Comparison of ENCODE assay signal across 27 cellular contexts in genomic region chr18:72456802-72457201, GRCh38.
A peak's percentile ranks its signal among the peaks of the same experiment; 100 is the strongest.
DNase-seq lines count a peak whose midpoint lies in the region; ATAC-seq, FAIRE-seq and TF ChIP-seq lines count a peak whose summit lies in the region.
"Had no signal": no experiment of that assay in that cellular context is flagged by ENCODE, and none has a peak within 500 bp of the region (broad histone marks: within the 10 kb centered on the region; RNA-seq: fewer than 3 reads in every experiment).

No MANE protein-coding gene starts in this region.

- TF ChIP-seq CTCF in astrocyte (IDR thresholded peaks at IDR 0.05; ENCODE audit: insufficient read depth, low read depth, low read length) (no peak), fibroblast of mammary gland (conservative IDR thresholded peaks at IDR 0.05; ENCODE audit: control insufficient read depth, insufficient read depth, low read depth, low read length) (no peak), omental fat pad (IDR thresholded peaks at IDR 0.05) (no peak)

- no peaks in the 10 kb centered on the region for H3K36me3 Mint-ChIP-seq in astrocyte (ENCODE audit: low read depth, unreplicated experiment)
- H3K36me3 Mint-ChIP-seq: activated naive CD8-positive, alpha-beta T cell treated with anti-CD3 and anti-CD28 coated beads for 36 hours had no signal

- H3K4me2 ChIP-seq in astrocyte (ENCODE audit: low read length): peak overlapping the region; percentile 20
- H3K4me2 ChIP-seq: PC-9 had no signal

- H3K27me3 Mint-ChIP-seq in astrocyte (ENCODE audit: low read depth, unreplicated experiment): no peaks in the 10 kb centered on the region
- H3K27me3 Mint-ChIP-seq: activated naive CD8-positive, alpha-beta T cell treated with anti-CD3 and anti-CD28 coated beads for 36 hours; T-helper 17 cell had no signal

- ATAC-seq in omental fat pad (ENCODE audit: low FRiP score) (peak; percentile 65), HG03571 (IDR thresholded peaks at IDR 0.05; ENCODE audit: unreplicated experiment) (no peak), HG03521 (IDR thresholded peaks at IDR 0.05; ENCODE audit: unreplicated experiment) (no peak), GM19023 (IDR thresholded peaks at IDR 0.05; ENCODE audit: unreplicated experiment) (no peak)
- ATAC-seq: T-helper 17 cell had no signal

- H2AFZ ChIP-seq in astrocyte (ENCODE audit: low read depth, low read length): no peak overlapping the region
- H2AFZ ChIP-seq: PC-9 had no signal

- H4K20me1 ChIP-seq in astrocyte (ENCODE audit: insufficient read depth, low read length): no peaks in the 10 kb centered on the region

- H3K9me3 ChIP-seq in astrocyte (ENCODE audit: insufficient read depth, low read depth, low read length): no peaks in the 10 kb centered on the region
- H3K9me3 ChIP-seq: SJCRH30, testis had no signal

- H3K9me3 Mint-ChIP-seq in astrocyte (ENCODE audit: unreplicated experiment): peaks cover 13% of the 10 kb centered on the region

- no peak overlapping the region for H3K4me3 ChIP-seq in astrocyte (ENCODE audit: insufficient read depth, low read depth, low read length)
- H3K4me3 ChIP-seq in fibroblast of mammary gland (ENCODE audit: control insufficient read depth, low read depth, low read length): no peak overlapping the region
- H3K4me3 ChIP-seq: coronary artery, lung, PC-9, SJCRH30, testis had no signal

- H3K4me3 Mint-ChIP-seq in astrocyte (ENCODE audit: unreplicated experiment): no peak overlapping the region
- H3K4me3 Mint-ChIP-seq: activated naive CD8-positive, alpha-beta T cell treated with anti-CD3 and anti-CD28 coated beads for 36 hours; endodermal cell; T-helper 17 cell had no signal

- no peaks in the 10 kb centered on the region for H3K4me1 Mint-ChIP-seq in astrocyte (ENCODE audit: low read depth, unreplicated experiment)
- H3K4me1 Mint-ChIP-seq: activated naive CD8-positive, alpha-beta T cell treated with anti-CD3 and anti-CD28 coated beads for 36 hours; T-helper 17 cell had no signal

- FAIRE-seq in astrocyte (lab: Jason Lieb, UNC): no peak

- H3K9ac ChIP-seq in astrocyte (ENCODE audit: low read length): no peak overlapping the region

- peaks cover 19% of the 10 kb centered on the region for H3K4me1 ChIP-seq in astrocyte (ENCODE audit: insufficient read depth, low read length)
- H3K4me1 ChIP-seq: SJCRH30, testis had no signal

- H3K27ac Mint-ChIP-seq in astrocyte (ENCODE audit: unreplicated experiment): no peak overlapping the region
- H3K27ac Mint-ChIP-seq: activated naive CD8-positive, alpha-beta T cell treated with anti-CD3 and anti-CD28 coated beads for 36 hours; endodermal cell; T-helper 17 cell had no signal

- DNase-seq in H4 (ENCODE audit: low spot score) (peak; percentile 25), astrocyte (ENCODE audit: low read depth) (peak; percentile 82), fibroblast of mammary gland (ENCODE audit: low read depth) (peak; percentile 5), omental fat pad (ENCODE audit: low spot score) (no peak)
- no peak for DNase-seq in activated CD8-positive, alpha-beta memory T cell treated with anti-CD3 and anti-CD28 coated beads, Interleukin-2, amount 50 U/mL, for 48 hours
- DNase-seq: activated naive CD8-positive, alpha-beta T cell treated with anti-CD3 and anti-CD28 coated beads for 36 hours; brain microvascular endothelial cell; DMS153; endodermal cell; GF-D8; hippocampal formation; islet precursor cell; Karpas-422; NCI-H1930; NCI-H446; PC-9; SJCRH30; stimulated activated CD4-positive, alpha-beta T cell treated with anti-CD3 and anti-CD28 coated beads, Interleukin-2, amount 100 ng/mL, for 48 hours; stimulated activated naive CD4-positive, alpha-beta T cell; T-helper 17 cell; testis had no signal

- H3K27me3 ChIP-seq in astrocyte (ENCODE audit: insufficient read depth, low read length): no peaks in the 10 kb centered on the region
- H3K27me3 ChIP-seq: brain microvascular endothelial cell, SJCRH30, testis had no signal

- no peaks in the 10 kb centered on the region for H3K36me3 ChIP-seq in astrocyte (ENCODE audit: insufficient read depth, low read length)
- H3K36me3 ChIP-seq: brain microvascular endothelial cell, SJCRH30 had no signal

- H3K79me2 ChIP-seq in astrocyte (ENCODE audit: insufficient read depth, low read length): no peaks in the 10 kb centered on the region

- peak overlapping the region; percentile 31 for H3K27ac ChIP-seq in astrocyte (ENCODE audit: low read depth, low read length)
- H3K27ac ChIP-seq: brain microvascular endothelial cell, coronary artery, PC-9, SJCRH30, testis, VCaP had no signal

Comparison
In these comparisons a context has a peak if more than half of its experiments do, and no peak if none do; other contexts are left out.
1. DNase-seq: peak in H4 (single experiment), astrocyte (single experiment) and fibroblast of mammary gland (single experiment); none in omental fat pad (single experiment) and activated CD8-positive, alpha-beta memory T cell treated with anti-CD3 and anti-CD28 coated beads, Interleukin-2, amount 50 U/mL, for 48 hours (single experiment).